Comparison of ENCODE assay signal across 8 cellular contexts in genomic region chr20:57594092-57594911, GRCh38. TPM values are rescaled to one million over a fixed set of nuclear protein-coding genes. Genes with fewer than 3 reads are reported as not detected.
DNase-seq lines count a peak whose midpoint lies in the region; ATAC-seq and TF ChIP-seq lines count a peak whose summit lies in the region.

No MANE protein-coding gene starts in this region.

- peak overlapping the region in 3 of 6 donors; percentile 46 to 78 (median 72) for H3K27ac Mint-ChIP-seq in naive B cell

- H3K9me3 Mint-ChIP-seq in naive B cell, result no peaks in the 10 kb centered on the region

- no peak overlapping the region for H3K27ac ChIP-seq in upper lobe of right lung

- H3K4me1 ChIP-seq in upper lobe of right lung, result peaks cover 7% of the 10 kb centered on the region

- H3K36me3 ChIP-seq in GM06990 (ENCODE audit: control insufficient read depth, insufficient read depth, low read length) (no peaks in the 10 kb centered on the region), upper lobe of right lung (no peaks in the 10 kb centered on the region)

- H3K4me1 Mint-ChIP-seq in naive B cell, result peaks cover 13 to 26% (median 21%) of the 10 kb centered on the region in 3 donors

- ATAC-seq in naive B cell (ENCODE audit: low read depth in 2 of 2), result peak; percentile 12 to 15
- ATAC-seq in upper lobe of right lung, result peak; percentile 49
- ATAC-seq in HG02763 (IDR thresholded peaks at IDR 0.05; ENCODE audit: unreplicated experiment), result no peak
- no peak for ATAC-seq in HG03469 (IDR thresholded peaks at IDR 0.05; ENCODE audit: unreplicated experiment)

- H3K4me3 ChIP-seq in GM06990 (replicated peaks; ENCODE audit: low read depth, low read length) (no peak overlapping the region), upper lobe of right lung (no peak overlapping the region)

- intact Hi-C loops in upper lobe of right lung (cut with DNase I), result loop anchor here (5.0 to 10.0 kb wide), 2 partner anchors 72 to 220 kb away; no protein-coding TSS in a partner anchor

- H3K27me3 Mint-ChIP-seq in naive B cell, result peaks cover 0 to 19% (median 14%) of the 10 kb centered on the region in 3 donors

- peak; percentile 87 for TF ChIP-seq CTCF in GM06990 (IDR thresholded peaks at IDR 0.05; ENCODE audit: insufficient read depth, low read length, poor library complexity, severe bottlenecking)
- TF ChIP-seq CTCF in upper lobe of right lung (IDR thresholded peaks at IDR 0.05), result peak; percentile 91

- peak overlapping the region in 1 of 8 donors; percentile 20 for H3K4me3 Mint-ChIP-seq in naive B cell

- DNase-seq in GM06990 (ENCODE audit: extremely low read depth, insufficient read length), result peak; percentile 35
- DNase-seq in LoVo (ENCODE audit: low spot score), result peak; percentile 36
- DNase-seq in activated CD4-positive, alpha-beta T cell treated with anti-CD3 and anti-CD28 coated beads for 4 hours, result peak; percentile 43 to 48
- peak; percentile 66 for DNase-seq in dermis blood vessel endothelial cell
- peak; percentile 43 for DNase-seq in naive B cell
- peak; percentile 80 for DNase-seq in upper lobe of right lung

- no peaks in the 10 kb centered on the region for H3K36me3 Mint-ChIP-seq in naive B cell

- no peaks in the 10 kb centered on the region for H3K9me3 ChIP-seq in upper lobe of right lung

- no peaks in the 10 kb centered on the region for H3K27me3 ChIP-seq in GM06990 (replicated peaks; ENCODE audit: control insufficient read depth, insufficient read depth, low read length)
- H3K27me3 ChIP-seq in upper lobe of right lung, result no peaks in the 10 kb centered on the region

RNA-seq across cellular contexts. Expression of gene ZBP1, which starts 25.9 kb away (rescaled TPM):
- not detected in 2 replicates for total RNA-seq in dermis blood vessel endothelial cell
- polyA plus RNA-seq in naive B cell (ENCODE audit: low read depth in 6 of 6), result 10 to 100 TPM in 5 of 6 donors, 1 to 10 TPM in 1; 7.6 to 24.1 (median 15.5) TPM
- total RNA-seq in upper lobe of right lung, result 2.7 TPM

RNA-seq across cellular contexts. Expression of gene PCK1, which starts 33.4 kb away (rescaled TPM):
- total RNA-seq in dermis blood vessel endothelial cell (not detected in 2 replicates), upper lobe of right lung (4.7 TPM)
- polyA plus RNA-seq in naive B cell (ENCODE audit: low read depth in 6 of 6), result not detected

Comparison
In these comparisons a context has a peak if more than half of its experiments do, and no peak if none do; other contexts are left out.
1. ATAC-seq: peak in naive B cell (2 of 2) and upper lobe of right lung (single experiment); none in HG02763 (single experiment) and HG03469 (single experiment).
2. Peak in every context shown above with its lines, with median percentiles within 50 percentile points of each other: DNase-seq.